11 cellular contexts compared by ENCODE assay signal in genomic region chr2:183063083-183063482, GRCh38. TPM values are rescaled to one million over a fixed set of nuclear protein-coding genes. Genes with fewer than 3 reads are reported as not detected.
DNase-seq lines count a peak whose midpoint lies in the region; ATAC-seq and TF ChIP-seq lines count a peak whose summit lies in the region.
"Had no signal": no experiment of that assay in that cellular context is flagged by ENCODE, and none has a peak within 500 bp of the region (broad histone marks: within the 10 kb centered on the region; RNA-seq: fewer than 3 reads in every experiment).

No MANE protein-coding gene starts in this region.

- no peak overlapping the region for H2BK5ac ChIP-seq in mesenchymal stem cell (ENCODE audit: low read depth, low read length, poor library complexity, severe bottlenecking)

- H3K4me3 ChIP-seq in mesenchymal stem cell (ENCODE audit: insufficient read depth in 1 of 2, low read depth in 1 of 2, low read length in 2 of 2) = peak overlapping the region in 1 of 2 experiments; percentile 2
- H3K4me3 ChIP-seq: lung, upper lobe of left lung had no signal

- DNase-seq in GM13977 (ENCODE audit: low spot score) (peak; percentile 68), SK-MEL-5 (ENCODE audit: low read depth, low spot score) (peak; percentile 16), mesenchymal stem cell (peak; percentile 89), NOMO-1 treated with DMSO at 0.1 percent for 48 hours (lab: John Stamatoyannopoulos, UW; ENCODE audit: unreplicated experiment) (no peak)
- no peak for DNase-seq in T-helper 2 cell treated with Interferon-gamma antibody and Interleukin-4, amounts not matched to agents 5 μg/mL and 100 μg/mL, for 36 hours (ENCODE audit: low spot score)
- DNase-seq: NCI-H2107, upper lobe of left lung had no signal

- H3K27me3 ChIP-seq in mesenchymal stem cell (ENCODE audit: control insufficient read depth in 1 of 2, insufficient read depth in 1 of 2, low read length in 2 of 2) = no peaks in the 10 kb centered on the region
- H3K27me3 ChIP-seq: upper lobe of left lung had no signal

- no peak overlapping the region for H3K4ac ChIP-seq in mesenchymal stem cell (ENCODE audit: low read depth in 1 of 2, low read length in 2 of 2)

- no peak overlapping the region for H3K18ac ChIP-seq in mesenchymal stem cell (ENCODE audit: low read depth in 1 of 2, low read length in 2 of 2)

- H2BK120ac ChIP-seq in mesenchymal stem cell (ENCODE audit: low read depth, low read length) = no peak overlapping the region

- H3K36me3 ChIP-seq in mesenchymal stem cell (ENCODE audit: control insufficient read depth in 1 of 2, insufficient read depth in 2 of 2, low read depth in 1 of 2, low read length in 2 of 2) = no peaks in the 10 kb centered on the region
- H3K36me3 ChIP-seq: upper lobe of left lung had no signal

- no peak overlapping the region for H3K4me2 ChIP-seq in mesenchymal stem cell (ENCODE audit: low read length, poor library complexity, severe bottlenecking)

- no peak overlapping the region for H3K4me3 Mint-ChIP-seq in T-helper 2 cell treated with Interferon-gamma antibody and Interleukin-4, amounts not matched to agents 5 μg/mL and 100 μg/mL, for 36 hours

- no peak overlapping the region for H3K14ac ChIP-seq in mesenchymal stem cell (ENCODE audit: low read length in 2 of 2)

- TF ChIP-seq CTCF in GM13977 (IDR thresholded peaks at IDR 0.05; ENCODE audit: extremely low read depth, insufficient read depth, missing control alignments) = no peak

- no peak overlapping the region for H3K23ac ChIP-seq in mesenchymal stem cell (ENCODE audit: low read length in 2 of 2)

- no peaks in the 10 kb centered on the region for H3K36me3 Mint-ChIP-seq in T-helper 2 cell treated with Interferon-gamma antibody and Interleukin-4, amounts not matched to agents 5 μg/mL and 100 μg/mL, for 36 hours (ENCODE audit: low read depth)

- WGBS in mesenchymal stem cell = 0% methylated on average over 1 of the region's 2 CpGs

- H3K4me1 Mint-ChIP-seq in T-helper 2 cell treated with Interferon-gamma antibody and Interleukin-4, amounts not matched to agents 5 μg/mL and 100 μg/mL, for 36 hours (ENCODE audit: low read depth) = peaks cover 2% of the 10 kb centered on the region

- no peak overlapping the region for H3K27ac ChIP-seq in mesenchymal stem cell (ENCODE audit: low read length, poor library complexity, severe bottlenecking)
- H3K27ac ChIP-seq: upper lobe of left lung had no signal

- peak overlapping the region; percentile 72 for H3K9ac ChIP-seq in mesenchymal stem cell (ENCODE audit: low read length)

- H4K91ac ChIP-seq in mesenchymal stem cell (ENCODE audit: low read length) = no peak overlapping the region

- no peaks in the 10 kb centered on the region for H3K9me3 Mint-ChIP-seq in T-helper 2 cell treated with Interferon-gamma antibody and Interleukin-4, amounts not matched to agents 5 μg/mL and 100 μg/mL, for 36 hours

- no peak overlapping the region for H2AK5ac ChIP-seq in mesenchymal stem cell (ENCODE audit: low read length, severe bottlenecking)

- no peaks in the 10 kb centered on the region for H3K79me1 ChIP-seq in mesenchymal stem cell (replicated peaks; ENCODE audit: low read length, poor library complexity, severe bottlenecking)

- peaks cover 3% of the 10 kb centered on the region for H3K4me1 ChIP-seq in mesenchymal stem cell (ENCODE audit: control insufficient read depth, insufficient read depth, low read depth, low read length)
- H3K4me1 ChIP-seq: upper lobe of left lung had no signal

- H2BK15ac ChIP-seq in mesenchymal stem cell (ENCODE audit: low read depth, poor library complexity, severe bottlenecking) = no peak overlapping the region

- H4K8ac ChIP-seq in mesenchymal stem cell (ENCODE audit: low read length) = no peak overlapping the region

- H3K27ac Mint-ChIP-seq in T-helper 2 cell treated with Interferon-gamma antibody and Interleukin-4, amounts not matched to agents 5 μg/mL and 100 μg/mL, for 36 hours = no peak overlapping the region

- H3K27me3 Mint-ChIP-seq in T-helper 2 cell treated with Interferon-gamma antibody and Interleukin-4, amounts not matched to agents 5 μg/mL and 100 μg/mL, for 36 hours (ENCODE audit: low read depth) = peaks cover 2% of the 10 kb centered on the region

- H2BK12ac ChIP-seq in mesenchymal stem cell (ENCODE audit: low read length in 2 of 2) = no peak overlapping the region

- no peak overlapping the region for H2AFZ ChIP-seq in mesenchymal stem cell (ENCODE audit: low read depth, low read length)

- H3K9me3 ChIP-seq in mesenchymal stem cell (ENCODE audit: control insufficient read depth, low read length) = no peaks in the 10 kb centered on the region
- H3K9me3 ChIP-seq: upper lobe of left lung had no signal

- ATAC-seq in HG02973 (IDR thresholded peaks at IDR 0.05; ENCODE audit: unreplicated experiment) = peak; percentile 81
- no peak for ATAC-seq in GM21423 (IDR thresholded peaks at IDR 0.05; ENCODE audit: unreplicated experiment)
- no peak for ATAC-seq in HG03571 (IDR thresholded peaks at IDR 0.05; ENCODE audit: unreplicated experiment)

- in situ Hi-C loops in GM13977 (cut with MboI; ENCODE audit: low pct_unique_long_range_greater_than_20kb, low sequenced_read_pairs, unreplicated experiment) (no loop called here), SK-MEL-5 (cut with HindIII; ENCODE audit: low pct_unique_long_range_greater_than_20kb, low sequenced_read_pairs) (no loop called here)

RNA-seq across cellular contexts. Expression of gene DUSP19, which starts 15.5 kb away (rescaled TPM):
- total RNA-seq in SK-MEL-5 (2014; rRNA removed; shearing (Covaris generic)) = 7.5 and 8.1 TPM in 2 replicates
- polyA plus RNA-seq in SK-MEL-5 (2015; cell fraction: cytosol; rRNA removed) = 4.5 and 4.7 TPM in 2 replicates
- polyA plus RNA-seq in SK-MEL-5 (2015; cell fraction: nucleus; rRNA removed) = 2.1 and 2.8 TPM in 2 replicates
- 1.1 TPM for polyA plus RNA-seq in mesenchymal stem cell (2013, experiment 1 of 2)
- 1.1 TPM for polyA plus RNA-seq in mesenchymal stem cell (2013, experiment 2 of 2)

RNA-seq across cellular contexts. Expression of gene NCKAP1, which starts 24.8 kb away (rescaled TPM):
- 124 and 125 TPM in 2 replicates for total RNA-seq in SK-MEL-5 (2014; rRNA removed; shearing (Covaris generic))
- 102 and 117 TPM in 2 replicates for polyA plus RNA-seq in SK-MEL-5 (2015; cell fraction: cytosol; rRNA removed)
- polyA plus RNA-seq in SK-MEL-5 (2015; cell fraction: nucleus; rRNA removed) = 90.5 and 97.0 TPM in 2 replicates
- polyA plus RNA-seq in mesenchymal stem cell (2013, experiment 1 of 2) = 96.8 TPM
- polyA plus RNA-seq in mesenchymal stem cell (2013, experiment 2 of 2) = 101 TPM

Comparison
In these comparisons a context has a peak if more than half of its experiments do, and no peak if none do; other contexts are left out.
1. DNase-seq: peak in GM13977 (single experiment), SK-MEL-5 (single experiment) and mesenchymal stem cell (single experiment); none in NOMO-1 treated with DMSO at 0.1 percent for 48 hours (single experiment) and T-helper 2 cell treated with Interferon-gamma antibody and Interleukin-4, amounts not matched to agents 5 μg/mL and 100 μg/mL, for 36 hours (single experiment).